19 cellular contexts compared by ENCODE assay signal in genomic region chr19:10819124-10820060, GRCh38. TPM values are rescaled to one million over a fixed set of nuclear protein-coding genes. Genes with fewer than 3 reads are reported as not detected.
DNase-seq lines count a peak whose midpoint lies in the region; ATAC-seq and TF ChIP-seq lines count a peak whose summit lies in the region.
"Had no signal": no experiment of that assay in that cellular context is flagged by ENCODE, and none has a peak within 500 bp of the region (broad histone marks: within the 10 kb centered on the region; RNA-seq: fewer than 3 reads in every experiment).

No MANE protein-coding gene starts in this region.

- TF ChIP-seq CTCF in HEK293 (tag by site-specific recombination; IDR thresholded peaks at IDR 0.05) (no peak), neural crest cell (conservative IDR thresholded peaks at IDR 0.05) (no peak)

- no peak overlapping the region for H3K27ac ChIP-seq in HEK293 (ENCODE audit: extremely low read depth, low read depth, low read length)

- no peaks in the 10 kb centered on the region for H3K4me1 Mint-ChIP-seq in activated CD4-positive, alpha-beta T cell treated with anti-CD3 and anti-CD28 coated beads for 36 hours
- peaks cover 13% of the 10 kb centered on the region for H3K4me1 Mint-ChIP-seq in dendritic cell treated with granulocyte-macrophage colony-stimulating factor and Interleukin-4, amounts not matched to agents 40 ng/mL and 50 ng/mL, for 4 days (ENCODE audit: low read depth)
- no peaks in the 10 kb centered on the region for H3K4me1 Mint-ChIP-seq in neural crest cell

- no peaks in the 10 kb centered on the region for H3K4me1 ChIP-seq in HEK293 (ENCODE audit: control insufficient read depth, insufficient read depth, low read length)
- H3K4me1 ChIP-seq: adrenal gland, psoas muscle, upper lobe of right lung had no signal

- H3K27ac Mint-ChIP-seq in activated CD4-positive, alpha-beta T cell treated with anti-CD3 and anti-CD28 coated beads for 36 hours: peak overlapping the region; percentile 39
- H3K27ac Mint-ChIP-seq in dendritic cell treated with granulocyte-macrophage colony-stimulating factor and Interleukin-4, amounts not matched to agents 40 ng/mL and 50 ng/mL, for 4 days: peak overlapping the region; percentile 33
- H3K27ac Mint-ChIP-seq in neural crest cell (ENCODE audit: unreplicated experiment): peak overlapping the region; percentile 89

- peaks cover 32% of the 10 kb centered on the region for H3K36me3 Mint-ChIP-seq in activated CD4-positive, alpha-beta T cell treated with anti-CD3 and anti-CD28 coated beads for 36 hours (ENCODE audit: low read depth)
- peaks cover 100% of the 10 kb centered on the region for H3K36me3 Mint-ChIP-seq in dendritic cell treated with granulocyte-macrophage colony-stimulating factor and Interleukin-4, amounts not matched to agents 40 ng/mL and 50 ng/mL, for 4 days (ENCODE audit: low read depth)
- peaks cover 15% of the 10 kb centered on the region for H3K36me3 Mint-ChIP-seq in neural crest cell (ENCODE audit: low read depth)

- no peak for ATAC-seq in activated CD4-positive, alpha-beta T cell treated with anti-CD3 and anti-CD28 coated beads for 36 hours
- ATAC-seq in GM21390 (IDR thresholded peaks at IDR 0.05; ENCODE audit: unreplicated experiment): no peak
- ATAC-seq in GM18520 (IDR thresholded peaks at IDR 0.05; ENCODE audit: unreplicated experiment): no peak
- ATAC-seq: psoas muscle had no signal

- no peaks in the 10 kb centered on the region for H3K27me3 Mint-ChIP-seq in activated CD4-positive, alpha-beta T cell treated with anti-CD3 and anti-CD28 coated beads for 36 hours
- no peaks in the 10 kb centered on the region for H3K27me3 Mint-ChIP-seq in dendritic cell treated with granulocyte-macrophage colony-stimulating factor and Interleukin-4, amounts not matched to agents 40 ng/mL and 50 ng/mL, for 4 days
- no peaks in the 10 kb centered on the region for H3K27me3 Mint-ChIP-seq in neural crest cell (ENCODE audit: low read depth)

- H3K36me3 ChIP-seq in HEK293 (ENCODE audit: control insufficient read depth in 2 of 2, insufficient read depth in 1 of 2, low read length in 2 of 2): peaks cover 12 to 69% of the 10 kb centered on the region in 2 experiments; a peak in 2 of 3 replicates

- no peaks in the 10 kb centered on the region for H3K9me3 ChIP-seq in HEK293 (ENCODE audit: control insufficient read depth, insufficient read depth, low read depth, low read length)
- H3K9me3 ChIP-seq: adrenal gland, left ventricle myocardium inferior, psoas muscle, spleen, upper lobe of right lung had no signal

- POLR2A ChIA-PET in activated CD4-positive, alpha-beta T cell treated with anti-CD3 and anti-CD28 coated beads for 36 hours (lab: Charles Lee): no interaction called here
- POLR2A ChIA-PET in HEK293 (lab: Yijun Ruan, JAX): interaction anchor here (1.5 kb wide), 1 partner anchor 16 kb away, joined by 4 read pairs; the partner anchor contains the start of gene TMED1

- CTCF ChIA-PET in activated CD4-positive, alpha-beta T cell treated with anti-CD3 and anti-CD28 coated beads for 36 hours (lab: Charles Lee): interaction anchor here (0.5 to 0.6 kb wide), 2 partner anchors 37 to 57 kb away, joined by 3 to 4 read pairs; no protein-coding TSS in a partner anchor
- CTCF ChIA-PET in HEK293 (lab: Yijun Ruan, JAX): interaction anchor here (0.5 kb wide), 1 partner anchor 160 kb away, joined by 4 read pairs; no protein-coding TSS in a partner anchor

- DNase-seq in activated CD4-positive, alpha-beta T cell treated with anti-CD3 and anti-CD28 coated beads for 36 hours: no peak
- DNase-seq in activated CD4-positive, alpha-beta T cell treated with anti-CD3 and anti-CD28 coated beads for 1 hour: no peak
- no peak for DNase-seq in neural crest cell (ENCODE audit: low read depth, low spot score)
- no peak for DNase-seq in epidermal melanocyte (ENCODE audit: insufficient read length, low spot score)
- DNase-seq: 8988T; activated CD4-positive, CD25-positive, alpha-beta regulatory T cell; activated CD8-positive, alpha-beta memory T cell treated with anti-CD3 and anti-CD28 coated beads, Interleukin-2, amount 50 U/mL, for 48 hours; adrenal gland; left ventricle myocardium inferior; NCI-H2029 treated with DMSO at 0.1 percent for 48 hours; NCI-H510A; spleen; upper lobe of right lung had no signal

- intact Hi-C loops in activated CD4-positive, alpha-beta T cell treated with anti-CD3 and anti-CD28 coated beads for 36 hours (cut with DNase I, micrococcal nuclease): loop anchor here (1.0 to 5.0 kb wide), 2 partner anchors 102 kb away; partner anchors contain the start of gene DNM2 (in 1 of the 2)
- intact Hi-C loops in dendritic cell treated with granulocyte-macrophage colony-stimulating factor and Interleukin-4, amounts not matched to agents 40 ng/mL and 50 ng/mL, for 4 days (cut with micrococcal nuclease): no loop called here

- no peaks in the 10 kb centered on the region for H3K9me3 Mint-ChIP-seq in activated CD4-positive, alpha-beta T cell treated with anti-CD3 and anti-CD28 coated beads for 36 hours (ENCODE audit: low read depth)
- no peaks in the 10 kb centered on the region for H3K9me3 Mint-ChIP-seq in dendritic cell treated with granulocyte-macrophage colony-stimulating factor and Interleukin-4, amounts not matched to agents 40 ng/mL and 50 ng/mL, for 4 days
- H3K9me3 Mint-ChIP-seq in neural crest cell: no peaks in the 10 kb centered on the region
- H3K9me3 Mint-ChIP-seq: T-helper 1 cell treated with Interleukin-12 subunit alpha and Interleukin-12 subunit beta and Interleukin-4 antibody, amounts not matched to agents 30 μg/mL and 1 μg/mL, for 36 hours had no signal

- H3K4me3 Mint-ChIP-seq in activated CD4-positive, alpha-beta T cell treated with anti-CD3 and anti-CD28 coated beads for 36 hours: no peak overlapping the region
- no peak overlapping the region for H3K4me3 Mint-ChIP-seq in dendritic cell treated with granulocyte-macrophage colony-stimulating factor and Interleukin-4, amounts not matched to agents 40 ng/mL and 50 ng/mL, for 4 days
- H3K4me3 Mint-ChIP-seq in neural crest cell: no peak overlapping the region
- H3K4me3 Mint-ChIP-seq: T-helper 1 cell treated with Interleukin-12 subunit alpha and Interleukin-12 subunit beta and Interleukin-4 antibody, amounts not matched to agents 30 μg/mL and 1 μg/mL, for 36 hours had no signal

- no peak overlapping the region for H3K4me3 ChIP-seq in HEK293 (ENCODE audit: low read depth, low read length)
- H3K4me3 ChIP-seq: adrenal gland, left ventricle myocardium inferior, psoas muscle, spleen, upper lobe of right lung had no signal

TF ChIP-seq in HEK293, 187 proteins besides CTCF, POLR2A, EP300 and RAD21:
- TF ChIP-seq PRDM1 (tag by site-specific recombination; IDR thresholded peaks at IDR 0.05) (no peak), ZFP37 (tag by site-specific recombination; IDR thresholded peaks at IDR 0.05) (no peak), ZNF121 (tag by site-specific recombination; IDR thresholded peaks at IDR 0.05) (peak; percentile 52; the same call in 1 of the 2 replicates), ZBTB10 (tag by site-specific recombination; IDR thresholded peaks at IDR 0.05) (no peak), ZNF623 (tag by site-specific recombination; IDR thresholded peaks at IDR 0.05) (peak; percentile 22; the same call in 1 of the 2 replicates)

RNA-seq across cellular contexts. Expression of gene TMED1, which starts 16.6 kb away (rescaled TPM):
- 10 to 100 TPM in 1 of 2 experiments, 1 to 10 TPM in 1; 8.7 to 15.3 TPM for total RNA-seq in activated CD4-positive, alpha-beta T cell treated with anti-CD3 and anti-CD28 coated beads for 36 hours
- 27.9 and 30.9 TPM in 2 replicates for total RNA-seq in neural crest cell

RNA-seq across cellular contexts. Expression of gene C19orf38, which starts 28.8 kb away (rescaled TPM):
- 1 to 10 TPM; 2.7 to 3.6 TPM for total RNA-seq in activated CD4-positive, alpha-beta T cell treated with anti-CD3 and anti-CD28 coated beads for 36 hours
- total RNA-seq in neural crest cell: not detected in 2 replicates

RNA-seq across cellular contexts. Expression of gene CARM1, which starts 52.0 kb away (rescaled TPM):
- 10 to 100 TPM; 82.3 to 96.8 TPM for total RNA-seq in activated CD4-positive, alpha-beta T cell treated with anti-CD3 and anti-CD28 coated beads for 36 hours
- 99.6 and 106 TPM in 2 replicates for total RNA-seq in neural crest cell

Comparison
In these comparisons a context has a peak if more than half of its experiments do, and no peak if none do; other contexts are left out.
1. H3K27ac Mint-ChIP-seq: peak in every context shown above with its lines; median percentile 89 in neural crest cell; 39 in activated CD4-positive, alpha-beta T cell treated with anti-CD3 and anti-CD28 coated beads for 36 hours; 33 in dendritic cell treated with granulocyte-macrophage colony-stimulating factor and Interleukin-4, amounts not matched to agents 40 ng/mL and 50 ng/mL, for 4 days.